ENCODE assay signal across 8 cellular contexts in the genomic region with DNA sequence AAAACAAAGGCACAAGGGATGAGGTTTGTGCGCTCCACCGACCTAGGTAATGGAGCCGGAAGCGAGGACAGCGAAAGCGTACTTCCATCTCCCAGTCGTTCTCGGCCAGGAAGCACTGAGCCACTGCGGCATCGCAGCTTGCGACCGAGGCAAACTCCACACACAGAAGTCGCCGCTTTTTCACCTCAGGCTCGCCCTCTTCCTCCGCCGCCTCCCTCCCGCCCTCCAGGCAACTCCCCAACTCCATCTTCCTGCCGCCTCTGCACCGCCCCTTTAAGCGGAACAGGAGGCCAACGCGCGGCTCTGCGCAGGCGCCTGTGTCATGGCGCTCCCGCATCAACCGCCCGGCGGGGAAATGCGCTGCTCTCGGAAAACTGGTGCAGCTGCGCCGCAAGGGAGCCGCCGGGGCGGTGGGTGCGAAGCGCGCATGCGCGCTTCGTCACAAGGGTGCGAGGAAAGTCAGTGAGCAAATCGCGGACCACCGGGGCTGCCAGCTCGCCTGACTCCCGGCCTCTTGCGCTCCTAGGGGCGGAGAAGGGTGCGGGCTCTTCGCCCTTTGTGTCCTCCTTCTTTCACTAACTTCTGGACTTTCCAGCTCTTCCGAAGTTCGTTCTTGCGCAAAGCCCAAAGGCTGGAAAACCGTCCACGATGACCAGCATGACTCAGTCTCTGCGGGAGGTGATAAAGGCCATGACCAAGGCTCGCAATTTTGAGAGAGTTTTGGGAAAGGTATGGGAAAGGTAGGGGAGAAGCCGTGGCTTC. TPM values are rescaled to one million over a fixed set of nuclear protein-coding genes. Genes with fewer than 3 reads are reported as not detected.
A peak's percentile ranks its signal among the peaks of the same experiment; 100 is the strongest.
DNase-seq lines count a peak whose midpoint lies in the region; ATAC-seq, FAIRE-seq and TF ChIP-seq lines count a peak whose summit lies in the region.

A gene (plus strand): TSS at position 462 of the 762 bp plus-strand sequence. CDS start 187 bp downstream, at position 649.
A gene with protein sequence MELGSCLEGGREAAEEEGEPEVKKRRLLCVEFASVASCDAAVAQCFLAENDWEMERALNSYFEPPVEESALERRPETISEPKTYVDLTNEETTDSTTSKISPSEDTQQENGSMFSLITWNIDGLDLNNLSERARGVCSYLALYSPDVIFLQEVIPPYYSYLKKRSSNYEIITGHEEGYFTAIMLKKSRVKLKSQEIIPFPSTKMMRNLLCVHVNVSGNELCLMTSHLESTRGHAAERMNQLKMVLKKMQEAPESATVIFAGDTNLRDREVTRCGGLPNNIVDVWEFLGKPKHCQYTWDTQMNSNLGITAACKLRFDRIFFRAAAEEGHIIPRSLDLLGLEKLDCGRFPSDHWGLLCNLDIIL (minus strand): TSS at position 284 of the 762 bp plus-strand sequence. CDS start 37 bp downstream, at position 247.

- H2BK12ac ChIP-seq in H9 (ENCODE audit: insufficient read length, low read depth, low read length) = no peak within 1 kb of the TSS

- H3K9ac ChIP-seq in H9 (ENCODE audit: extremely low read depth, insufficient read length, low read length) (peak within 1 kb of the TSS; percentile 92), subcutaneous abdominal adipose tissue (ENCODE audit: low read length in 5 of 5) (peak within 1 kb of the TSS; percentile 79 to 97 (median 91))

- no peaks in the 10 kb centered on the region for H4K20me1 ChIP-seq in H9 (ENCODE audit: control insufficient read depth, insufficient read depth, insufficient read length)

- H2BK15ac ChIP-seq in H9 (ENCODE audit: low read depth, low read length) = no peak within 1 kb of the TSS

- peak within 1 kb of the TSS; percentile 31 for H2BK5ac ChIP-seq in H9 (ENCODE audit: insufficient read length, low read length)

- peak within 1 kb of the TSS; percentile 21 for H4K8ac ChIP-seq in H9 (replicated peaks; ENCODE audit: insufficient read length, low read depth, low read length)

- peak; percentile 67 for TF ChIP-seq CTCF in H9 (conservative IDR thresholded peaks at IDR 0.05)
- peak; percentile 60 for TF ChIP-seq CTCF in foreskin keratinocyte (conservative IDR thresholded peaks at IDR 0.05)

- peaks cover 12% of the 10 kb centered on the region for H3K23me2 ChIP-seq in H9 (ENCODE audit: insufficient read length, low read depth, low read length, poor library complexity, severe bottlenecking)

- H3K9me3 Mint-ChIP-seq in H9 = peaks cover 28 to 34% of the 10 kb centered on the region in 2 experiments

- H3K4me3 ChIP-seq in MG63 (peak within 1 kb of the TSS; percentile 76), neuron (ENCODE audit: low read length) (peak within 1 kb of the TSS; percentile 91), subcutaneous abdominal adipose tissue (ENCODE audit: low read depth in 1 of 5, low read length in 5 of 5) (peak within 1 kb of the TSS; percentile 88 to 100 (median 100))

- H2AK5ac ChIP-seq in H9 (ENCODE audit: insufficient read length, low read length) = no peak within 1 kb of the TSS

- H2AFZ ChIP-seq in H9 (ENCODE audit: low read length) (peak within 1 kb of the TSS; percentile 44), neuron (ENCODE audit: low read depth, low read length) (peak within 1 kb of the TSS; percentile 90)

- DNase-seq in H9 (peak; percentile 97), MG63 (peak; percentile 89), SHP77 treated with DMSO at 0.1 percent for 48 hours (lab: John Stamatoyannopoulos, UW) (peak; percentile 93), activated gamma-delta T cell (lab: John Stamatoyannopoulos, UW) (peak; percentile 97), foreskin keratinocyte (peak; percentile 87 to 92)

- peak within 1 kb of the TSS; percentile 88 for H3K18ac ChIP-seq in H9 (ENCODE audit: insufficient read length, low read depth, low read length)

- no peak within 1 kb of the TSS for H2BK120ac ChIP-seq in H9 (ENCODE audit: low read depth, low read length, poor library complexity, severe bottlenecking)

- H3K56ac ChIP-seq in H9 (ENCODE audit: insufficient read length, low read depth, low read length) = peak within 1 kb of the TSS; percentile 33

- peak within 1 kb of the TSS; percentile 91 to 95 for H3K4me3 Mint-ChIP-seq in H9

- no peaks in the 10 kb centered on the region for H3K27me3 Mint-ChIP-seq in H9 (ENCODE audit: low read depth)

- H3K36me3 Mint-ChIP-seq in H9 (ENCODE audit: insufficient read depth in 1 of 3, low read depth in 3 of 3) = peaks cover 55 to 75% (median 62%) of the 10 kb centered on the region in 3 experiments

- FAIRE-seq in G401.6 (lab: Jason Lieb, UNC) = peak; percentile 88

- WGBS in H9 (ENCODE audit: extremely low coverage, insufficient read length, low lambda C conversion rate) = no CpG with 5 or more reads among the region's 62 CpGs

- no peaks in the 10 kb centered on the region for H3K27me3 ChIP-seq in H9 (ENCODE audit: insufficient read depth, low read length)
- no peaks in the 10 kb centered on the region for H3K27me3 ChIP-seq in MG63
- no peaks in the 10 kb centered on the region for H3K27me3 ChIP-seq in foreskin keratinocyte
- H3K27me3 ChIP-seq in neuron (ENCODE audit: insufficient read depth, low read length) = no peaks in the 10 kb centered on the region
- H3K27me3 ChIP-seq in subcutaneous abdominal adipose tissue (ENCODE audit: control insufficient read depth in 5 of 5, insufficient read depth in 4 of 5, low read length in 5 of 5) = no peaks in the 10 kb centered on the region

- H3K4me1 ChIP-seq in H9 (ENCODE audit: insufficient read depth, low read length) = no peaks in the 10 kb centered on the region
- H3K4me1 ChIP-seq in foreskin keratinocyte = peaks cover 8% of the 10 kb centered on the region
- H3K4me1 ChIP-seq in neuron (ENCODE audit: insufficient read depth, low read length) = peaks cover 19% of the 10 kb centered on the region
- H3K4me1 ChIP-seq in subcutaneous abdominal adipose tissue (ENCODE audit: control insufficient read depth in 5 of 5, insufficient read depth in 5 of 5, low read length in 5 of 5) = peaks cover 0 to 36% (median 31%) of the 10 kb centered on the region in 5 donors

- no peaks in the 10 kb centered on the region for H3K79me1 ChIP-seq in H9 (ENCODE audit: insufficient read depth, low read depth, low read length, poor library complexity, severe bottlenecking)

- H3K27ac ChIP-seq in H9 (ENCODE audit: insufficient read length, low read depth, low read length) (peak within 1 kb of the TSS; percentile 82), foreskin keratinocyte (peak within 1 kb of the TSS; percentile 56), subcutaneous abdominal adipose tissue (ENCODE audit: low read depth, low read length) (peak within 1 kb of the TSS; percentile 96)

- no peak within 1 kb of the TSS for H4K91ac ChIP-seq in H9 (ENCODE audit: insufficient read length, low read depth, low read length)

- H3K14ac ChIP-seq in H9 (ENCODE audit: insufficient read depth, low read length) = peak within 1 kb of the TSS; percentile 93

- no peak within 1 kb of the TSS for H2BK20ac ChIP-seq in H9 (ENCODE audit: low read depth, low read length, poor library complexity, severe bottlenecking)

- H3K27ac Mint-ChIP-seq in H9 = peak within 1 kb of the TSS; percentile 99 to 100 (median 99)

- H3K4me2 ChIP-seq in H9 (ENCODE audit: insufficient read depth, insufficient read length, low read length) = peak within 1 kb of the TSS; percentile 85

- no peak within 1 kb of the TSS for H3K23ac ChIP-seq in H9 (ENCODE audit: insufficient read length, low read depth, low read length)

- peak within 1 kb of the TSS; percentile 88 for H4K5ac ChIP-seq in H9 (ENCODE audit: insufficient read length, low read depth, low read length)

- peaks cover 26 to 27% of the 10 kb centered on the region in 2 experiments for H3K4me1 Mint-ChIP-seq in H9

- H3T11ph ChIP-seq in H9 (ENCODE audit: low read length) = no peak within 1 kb of the TSS

- H3K9me3 ChIP-seq in H9 (ENCODE audit: control insufficient read depth, low read depth, low read length) (peaks cover 10% of the 10 kb centered on the region), MG63 (no peaks in the 10 kb centered on the region), neuron (ENCODE audit: low read length) (peaks cover 2% of the 10 kb centered on the region), subcutaneous abdominal adipose tissue (ENCODE audit: control insufficient read depth in 5 of 5, low read length in 5 of 5) (peaks cover 0 to 6% (median 0%) of the 10 kb centered on the region in 5 donors)

- peaks cover 8% of the 10 kb centered on the region; the same call in 1 of the 2 replicates for H3K79me2 ChIP-seq in H9 (ENCODE audit: insufficient read depth, low read length)

- no peak within 1 kb of the TSS for H3K4ac ChIP-seq in H9 (ENCODE audit: low read depth, low read length)

- ATAC-seq in foreskin keratinocyte = peak; percentile 96

- H3K36me3 ChIP-seq in MG63 (no peaks in the 10 kb centered on the region), neuron (ENCODE audit: insufficient read depth, low read length) (peaks cover 28% of the 10 kb centered on the region), subcutaneous abdominal adipose tissue (ENCODE audit: control insufficient read depth in 5 of 5, insufficient read depth in 5 of 5, low read length in 5 of 5) (peaks cover 7 to 18% (median 15%) of the 10 kb centered on the region in 5 donors)

RNA-seq across cellular contexts. Expression of the first gene that starts in this region (rescaled TPM):
- total RNA-seq in H9 (2021) (38.0 and 40.4 TPM in 2 replicates), foreskin keratinocyte (31.0 and 33.6 TPM in 2 replicates)
- 1.9 and 3.7 TPM in 2 replicates for total RNA-seq in MG63 (2014; rRNA removed; shearing (Covaris generic); ENCODE audit: low replicate concordance)
- polyA plus RNA-seq in foreskin keratinocyte = 45.2 and 47.1 TPM in 2 replicates

RNA-seq across cellular contexts. Expression of the second gene that starts in this region (rescaled TPM):
- 54.7 and 55.6 TPM in 2 replicates for total RNA-seq in H9 (2021)
- 18.5 and 30.8 TPM in 2 replicates for total RNA-seq in MG63 (2014; rRNA removed; shearing (Covaris generic); ENCODE audit: low replicate concordance)
- total RNA-seq in foreskin keratinocyte = 29.9 and 31.3 TPM in 2 replicates
- polyA plus RNA-seq in foreskin keratinocyte = 22.9 and 25.5 TPM in 2 replicates

Comparison
In these comparisons a context has a peak if more than half of its experiments do, and no peak if none do; other contexts are left out.
1. Peak in every context shown above with its lines: DNase-seq, ATAC-seq, H3K4me3 ChIP-seq and H3K27ac ChIP-seq.